Comparison of ENCODE assay signal across 14 cellular contexts in genomic region chr9:127118597-127119318, GRCh38. TPM values are rescaled to one million over a fixed set of nuclear protein-coding genes. Genes with fewer than 3 reads are reported as not detected.
DNase-seq lines count a peak whose midpoint lies in the region; ATAC-seq and TF ChIP-seq lines count a peak whose summit lies in the region.
"Had no signal": no experiment of that assay in that cellular context is flagged by ENCODE, and none has a peak within 500 bp of the region (broad histone marks: within the 10 kb centered on the region; RNA-seq: fewer than 3 reads in every experiment).

No MANE protein-coding gene starts in this region.

- peak overlapping the region; percentile 14 to 84 (median 74) for H3K27ac Mint-ChIP-seq in brain
- H3K27ac Mint-ChIP-seq: activated naive CD8-positive, alpha-beta T cell had no signal

- no peaks in the 10 kb centered on the region for H3K36me3 ChIP-seq in MM.1S (replicated peaks; ENCODE audit: insufficient read depth, low read length)

- intact Hi-C loops in sciatic nerve (cut with DNase I) = no loop called here

- H3K4me1 ChIP-seq in MM.1S (ENCODE audit: low read length) = peaks cover 31% of the 10 kb centered on the region

- H3K36me3 Mint-ChIP-seq in brain = peaks cover 12% of the 10 kb centered on the region

- peak overlapping the region in 3 of 5 experiments; percentile 23 to 70 (median 40) for H3K4me3 Mint-ChIP-seq in brain
- H3K4me3 Mint-ChIP-seq: activated naive CD8-positive, alpha-beta T cell; activated T-cell treated with anti-CD3 and anti-CD28 coated beads, Interleukin-2, amount 50 U/mL, for 4 hours; central memory CD8-positive, alpha-beta T cell had no signal

- DNase-seq in GM12865 (ENCODE audit: low read depth) (peak; percentile 65), sciatic nerve (ENCODE audit: low spot score) (peak; percentile 47), T1000 (lab: John Stamatoyannopoulos, UW) (no peak), SIG-M5 (lab: John Stamatoyannopoulos, UW) (no peak), MM.1S (no peak)
- DNase-seq: activated CD4-positive, alpha-beta T cell treated with anti-CD3 and anti-CD28 coated beads, Interleukin-2, amount 50 U/mL, for 1 hour; activated T-cell treated with anti-CD3 and anti-CD28 coated beads, Interleukin-2, amount 50 U/mL, for 4 hours; SHP77 treated with DMSO at 0.1 percent for 48 hours; stimulated activated CD4-positive, alpha-beta T cell treated with anti-CD3 and anti-CD28 coated beads, Interleukin-4, amount 100 ng/mL, for 4 hours had no signal

- H3K4me2 ChIP-seq in MM.1S (ENCODE audit: low read depth, low read length) = no peak overlapping the region

- H2AFZ ChIP-seq in MM.1S (ENCODE audit: low read length) = no peak overlapping the region

- TF ChIP-seq CTCF in GM12865 (IDR thresholded peaks at IDR 0.05; ENCODE audit: insufficient read depth, low read depth, low read length, missing control alignments) (no peak), brain (conservative IDR thresholded peaks at IDR 0.05) (no peak), MM.1S (IDR thresholded peaks at IDR 0.05; ENCODE audit: low read length) (no peak)

- H3K9me3 Mint-ChIP-seq in brain = no peaks in the 10 kb centered on the region
- H3K9me3 Mint-ChIP-seq: activated T-cell treated with anti-CD3 and anti-CD28 coated beads, Interleukin-2, amount 50 U/mL, for 4 hours; central memory CD8-positive, alpha-beta T cell had no signal

- H3K27me3 Mint-ChIP-seq in brain = peaks cover 4% of the 10 kb centered on the region

- H3K4me1 Mint-ChIP-seq in brain = peaks cover 68% of the 10 kb centered on the region

- peaks cover 8% of the 10 kb centered on the region; the same call in 1 of the 2 replicates for H3F3A ChIP-seq in MM.1S (ENCODE audit: insufficient read depth, low read length)

- ATAC-seq in HG02870 (IDR thresholded peaks at IDR 0.05; ENCODE audit: unreplicated experiment) (peak; percentile 45), sciatic nerve (no peak), HG03135 (IDR thresholded peaks at IDR 0.05; ENCODE audit: unreplicated experiment) (no peak)
- ATAC-seq: activated T-cell treated with anti-CD3 and anti-CD28 coated beads, Interleukin-2, amount 50 U/mL, for 4 hours had no signal

- H3K79me2 ChIP-seq in MM.1S (ENCODE audit: low read length) = 0 out of 2 replicates have a peak, but pooled peaks cover 4% of the 10 kb centered on the region

- no peaks in the 10 kb centered on the region for H4K20me1 ChIP-seq in MM.1S (ENCODE audit: insufficient read depth, low read length)

- no peak overlapping the region for H3K27ac ChIP-seq in MM.1S (ENCODE audit: low read length)

- H3K27me3 ChIP-seq in MM.1S (replicated peaks; ENCODE audit: insufficient read depth, low read length) = no peaks in the 10 kb centered on the region

- H3K9ac ChIP-seq in MM.1S (ENCODE audit: low read length) = no peak overlapping the region

- H3K4me3 ChIP-seq in GM12865 (ENCODE audit: low read depth, low read length) = no peak overlapping the region
- no peak overlapping the region for H3K4me3 ChIP-seq in MM.1S (ENCODE audit: low read length)

- no peaks in the 10 kb centered on the region for H3K9me3 ChIP-seq in MM.1S (replicated peaks; ENCODE audit: insufficient read depth, low read length)

- no peaks in the 10 kb centered on the region for H3K9me2 ChIP-seq in MM.1S (replicated peaks; ENCODE audit: insufficient read depth, low read length)

RNA-seq across cellular contexts. Expression of gene ANGPTL2, which starts 3.7 kb away (rescaled TPM):
- polyA plus RNA-seq in brain (ENCODE audit: insufficient read depth, low read depth, low replicate concordance) = 14.9 TPM
- total RNA-seq in sciatic nerve = 46.4 TPM

Comparison
In these comparisons a context has a peak if more than half of its experiments do, and no peak if none do; other contexts are left out.
1. DNase-seq: peak in GM12865 (single experiment) and sciatic nerve (single experiment); none in T1000 (single experiment), SIG-M5 (single experiment) and MM.1S (single experiment).